8 cellular contexts compared by ENCODE assay signal in the genomic region with DNA sequence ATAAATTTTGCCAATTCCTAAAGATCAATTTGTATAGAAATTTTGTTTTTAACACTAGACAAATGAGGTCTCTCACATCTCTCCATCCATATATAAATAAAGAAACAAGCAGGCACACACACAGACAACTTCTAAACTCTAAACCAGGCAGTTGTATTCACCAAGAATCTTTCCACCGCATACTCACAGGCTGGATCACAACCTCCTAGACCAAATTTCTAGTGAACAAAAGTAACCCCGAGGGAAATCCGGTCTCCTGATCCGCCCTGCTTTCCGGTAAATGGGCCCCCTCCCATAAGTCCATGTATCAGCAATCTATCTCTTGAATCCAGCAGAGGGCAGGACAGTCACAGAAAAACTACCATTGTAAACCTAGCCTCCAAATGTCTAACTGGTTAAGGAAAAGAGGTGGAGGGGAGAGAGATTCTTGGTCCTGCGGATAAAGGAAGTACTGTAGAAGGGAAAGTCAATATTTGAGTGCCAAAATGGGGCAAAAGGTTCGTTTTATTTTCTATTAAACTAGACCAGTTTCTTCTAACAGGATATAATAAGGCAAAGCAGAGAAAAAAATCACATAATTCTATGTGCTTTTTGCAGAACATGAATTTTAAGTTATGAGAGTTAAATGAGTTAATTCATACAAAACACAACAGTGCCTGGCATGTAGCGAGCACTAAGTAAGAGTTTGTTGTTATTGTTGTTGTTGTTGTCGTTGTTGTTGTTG. TPM values are rescaled to one million over a fixed set of nuclear protein-coding genes. Genes with fewer than 3 reads are reported as not detected.
A peak's percentile ranks its signal among the peaks of the same experiment; 100 is the strongest.
DNase-seq lines count a peak whose midpoint lies in the region; ATAC-seq and TF ChIP-seq lines count a peak whose summit lies in the region.

No MANE protein-coding gene starts in this region.

- WGBS in body of pancreas, 2 donors: 6 to 8% methylated on average over 9 of the region's 9 CpGs

- peak in 6 of 7 experiments; percentile 62 to 94 (median 91) for TF ChIP-seq CTCF in body of pancreas (IDR thresholded peaks at IDR 0.05)
- peak; percentile 80 to 86 (median 84) for TF ChIP-seq CTCF in gastrocnemius medialis (IDR thresholded peaks at IDR 0.05 in 4 of 5, conservative IDR thresholded peaks at IDR 0.05 in 1 of 5)

- no peaks in the 10 kb centered on the region for H3K27me3 ChIP-seq in body of pancreas
- H3K27me3 ChIP-seq in gastrocnemius medialis: no peaks in the 10 kb centered on the region

- DNase-seq in Daoy (ENCODE audit: low read depth) (peak; percentile 86), HEK293T (ENCODE audit: extremely low spot score) (peak; percentile 75), NCI-H1694 treated with DMSO at 0.1 percent for 48 hours (lab: John Stamatoyannopoulos, UW) (peak; percentile 94), T-helper 22 cell (ENCODE audit: low read depth) (peak; percentile 35), body of pancreas (peak; percentile 57 to 83 (median 62)), iPS DF 19.7 (ENCODE audit: low read depth, low spot score) (peak; percentile 77), gastrocnemius medialis (peak; percentile 31 to 42)

- in situ Hi-C loops in gastrocnemius medialis (cut with MboI; ENCODE audit: low sequenced_read_pairs in 4 of 4): loop anchor here (5.0 kb wide), 2 partner anchors 91 to 146 kb away; no protein-coding TSS in a partner anchor

- TF ChIP-seq POLR2A in body of pancreas (IDR thresholded peaks at IDR 0.05) (no peak), gastrocnemius medialis (IDR thresholded peaks at IDR 0.05) (no peak)

- no peak overlapping the region for H3K4me3 ChIP-seq in body of pancreas
- H3K4me3 ChIP-seq in gastrocnemius medialis: peak overlapping the region in 1 of 4 donors; percentile 14

- ATAC-seq in body of pancreas (peak; percentile 69), gastrocnemius medialis (peak; percentile 80 to 88), HG03139 (IDR thresholded peaks at IDR 0.05; ENCODE audit: unreplicated experiment) (no peak)

- H3K27ac ChIP-seq in body of pancreas (no peak overlapping the region), gastrocnemius medialis (peak overlapping the region in 3 of 4 donors; percentile 30 to 52 (median 39))

- CTCF ChIA-PET in HEK293T (lab: Yijun Ruan, JAX): interaction anchor here (0.7 to 1.0 kb wide), 2 partner anchors 103 to 145 kb away, joined by 3 to 4 read pairs; no protein-coding TSS in a partner anchor

- intact Hi-C loops in body of pancreas (cut with DNase I) (loop anchor here (5.0 kb wide), 1 partner anchor 141 kb away; no protein-coding TSS in a partner anchor), gastrocnemius medialis (cut with DNase I; ENCODE audit: low total_unique reads) (loop anchor here (1.0 kb wide), 2 partner anchors 90 to 144 kb away; no protein-coding TSS in a partner anchor)

- H3K9me3 ChIP-seq in body of pancreas: no peaks in the 10 kb centered on the region
- no peaks in the 10 kb centered on the region for H3K9me3 ChIP-seq in gastrocnemius medialis

- POLR2A ChIA-PET in HEK293T (lab: Yijun Ruan, JAX): no interaction called here

- H3K36me3 ChIP-seq in body of pancreas (replicated peaks in 1 of 2; ENCODE audit: insufficient read depth in 1 of 2, low read depth in 2 of 2) (no peaks in the 10 kb centered on the region), gastrocnemius medialis (no peaks in the 10 kb centered on the region)

- H3K4me1 ChIP-seq in body of pancreas (peaks cover 10% of the 10 kb centered on the region), gastrocnemius medialis (peaks cover 5 to 9% of the 10 kb centered on the region in 2 donors)

TF ChIP-seq in HEK293T, 16 proteins besides CTCF, POLR2A, EP300 and RAD21:
- TF ChIP-seq ZNF384 (IDR thresholded peaks at IDR 0.05): no peak
- no peak for TF ChIP-seq FOXK2 (IDR thresholded peaks at IDR 0.05)
- TF ChIP-seq CTBP1 (IDR thresholded peaks at IDR 0.05; ENCODE audit: borderline replicate concordance): no peak
- TF ChIP-seq TARDBP (IDR thresholded peaks at IDR 0.05): no peak
- no peak for TF ChIP-seq LEF1 (IDR thresholded peaks at IDR 0.05; ENCODE audit: borderline replicate concordance)
- no peak for TF ChIP-seq HDGF (IDR thresholded peaks at IDR 0.05; ENCODE audit: borderline replicate concordance)
- no peak for TF ChIP-seq NFRKB (IDR thresholded peaks at IDR 0.05)
- TF ChIP-seq ELF4 (IDR thresholded peaks at IDR 0.05): no peak

RNA-seq across cellular contexts. Expression of a gene that starts 4.8 kb away (rescaled TPM):
- total RNA-seq in Daoy (2014; rRNA removed; shearing (Covaris generic)): 43.9 and 44.3 TPM in 2 replicates
- total RNA-seq in body of pancreas (1 to 10 TPM; 5.6 to 8.6 TPM), gastrocnemius medialis (10 to 100 TPM; 12.5 to 15.3 (median 13.6) TPM)

RNA-seq across cellular contexts. Expression of a gene that starts 56.2 kb away (rescaled TPM):
- total RNA-seq in Daoy (2014; rRNA removed; shearing (Covaris generic)): 361 and 385 TPM in 2 replicates
- total RNA-seq in body of pancreas (10 to 100 TPM; 33.5 to 36.6 TPM), gastrocnemius medialis (10 to 100 TPM; 40.8 to 48.7 (median 43.3) TPM)

Comparison
In these comparisons a context has a peak if more than half of its experiments do, and no peak if none do; other contexts are left out.
1. DNase-seq: peak in every context shown above with its lines; median percentile 94 in NCI-H1694 treated with DMSO at 0.1 percent for 48 hours; 86 in Daoy; 77 in iPS DF 19.7; 75 in HEK293T; 62 in body of pancreas; 36 in gastrocnemius medialis; 35 in T-helper 22 cell.
2. H3K27ac ChIP-seq: peak in gastrocnemius medialis (3 of 4); none in body of pancreas (0 of 4).